In the genomic region with DNA sequence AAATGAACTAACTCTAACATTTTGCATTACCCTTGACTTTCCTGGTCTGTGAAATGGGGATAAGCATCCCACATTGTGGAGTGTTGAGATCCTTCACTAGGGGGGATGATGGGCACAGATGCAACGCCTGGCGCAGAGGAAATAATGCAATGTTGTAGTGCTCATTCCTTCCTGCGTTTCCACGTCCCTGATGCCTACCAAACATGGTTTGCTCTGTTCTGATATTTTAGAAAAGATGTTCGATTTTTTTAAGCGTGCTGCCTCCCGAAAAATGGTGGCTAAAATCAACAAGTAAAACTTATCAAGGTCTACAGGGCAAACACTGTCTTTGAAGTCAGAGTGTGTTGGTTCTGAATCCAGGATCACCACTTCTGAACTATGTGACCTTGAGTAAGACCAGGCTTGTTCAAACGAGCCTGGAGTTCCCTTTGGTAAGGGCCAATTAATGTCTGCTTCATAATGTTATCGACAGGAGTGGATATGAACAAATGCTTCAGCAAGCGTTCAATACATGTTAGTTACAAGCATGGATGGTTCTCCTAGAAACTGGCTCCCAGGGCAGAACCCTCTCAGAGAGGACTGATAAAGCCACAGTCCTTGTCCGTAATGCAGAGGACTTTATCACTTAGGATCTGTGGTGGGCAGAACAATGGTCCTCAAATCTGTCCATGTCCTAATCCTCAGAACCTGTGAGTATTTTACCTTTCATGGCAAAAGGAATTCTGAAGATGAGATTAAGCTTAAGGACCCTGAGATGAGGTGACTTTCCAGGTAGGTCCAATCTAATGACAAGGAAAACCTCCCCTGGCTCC, we compare ENCODE assay signal across 24 cellular contexts.
"Had no signal": no experiment of that assay in that cellular context is flagged by ENCODE, and none has a peak within 500 bp of the region (broad histone marks: within the 10 kb centered on the region; RNA-seq: fewer than 3 reads in every experiment).

No MANE protein-coding gene starts in this region.

- H3K4me3 ChIP-seq: hepatocyte, left ventricle myocardium inferior, lung, ovary, prostate gland, smooth muscle cell, tibial nerve, upper lobe of right lung had no signal

- H3K4me2 ChIP-seq: smooth muscle cell had no signal

- H2AFZ ChIP-seq: hepatocyte had no signal

- H3K36me3 ChIP-seq: ovary, upper lobe of right lung had no signal

- H3K27ac ChIP-seq: left ventricle myocardium inferior, ovary, prostate gland, upper lobe of right lung had no signal

- H3K27me3 Mint-ChIP-seq: stimulated activated memory B cell treated with anti-CD40 and anti-IgM and Interleukin-4, amounts not matched to agents 10 μg/mL and 1 μg/mL and 100 μg/mL, for 72 hours; stimulated activated naive CD8-positive, alpha-beta T cell treated with anti-CD3 and anti-CD28 coated beads, Interleukin-15, amount 100 ng/mL, for 72 hours had no signal

- H3K9me3 Mint-ChIP-seq: natural killer cell treated with Interleukin-12 subunit alpha and Interleukin-12 subunit beta and Interleukin-15 and Interleukin-18, amount 100 ng/mL, for 72 hours; stimulated activated memory B cell treated with anti-CD40 and anti-IgM and Interleukin-4, amounts not matched to agents 10 μg/mL and 1 μg/mL and 100 μg/mL, for 72 hours; stimulated activated naive CD8-positive, alpha-beta T cell treated with anti-CD3 and anti-CD28 coated beads, Interleukin-15, amount 100 ng/mL, for 72 hours had no signal

- DNase-seq: islet precursor cell; left ventricle myocardium inferior; mesendoderm; naive thymus-derived CD4-positive, alpha-beta T cell; ovary; retina; right cardiac atrium; stimulated activated CD4-positive, alpha-beta T cell treated with anti-CD3 and anti-CD28 coated beads, Interleukin-1b, Interleukin-23, amount 100 ng/mL, for 48 hours; stimulated activated CD4-positive, alpha-beta T cell treated with anti-CD3 and anti-CD28 coated beads, Interleukin-2, amount 100 ng/mL, for 48 hours; stimulated activated CD4-positive, alpha-beta T cell treated with anti-CD3 and anti-CD28 coated beads, Interleukin-4, amount 100 ng/mL, for 4 hours; stimulated activated CD8-positive, alpha-beta memory T cell treated with anti-CD3 and anti-CD28 coated beads, Interleukin-4, amount 100 ng/mL, for 48 hours; stimulated activated naive CD4-positive, alpha-beta T cell treated with Interleukin-2 at 50 U/mL for 16 hours; stimulated activated naive CD8-positive, alpha-beta T cell treated with anti-CD3 and anti-CD28 coated beads, Interleukin-15, amount 100 ng/mL, for 72 hours; substantia nigra; upper lobe of right lung had no signal

- ATAC-seq: naive thymus-derived CD4-positive, alpha-beta T cell; right cardiac atrium; stimulated activated naive CD8-positive, alpha-beta T cell treated with anti-CD3 and anti-CD28 coated beads, Interleukin-15, amount 100 ng/mL, for 72 hours; upper lobe of right lung had no signal

- H3K36me3 Mint-ChIP-seq: natural killer cell treated with Interleukin-12 subunit alpha and Interleukin-12 subunit beta and Interleukin-15 and Interleukin-18, amount 100 ng/mL, for 72 hours; stimulated activated memory B cell treated with anti-CD40 and anti-IgM and Interleukin-4, amounts not matched to agents 10 μg/mL and 1 μg/mL and 100 μg/mL, for 72 hours had no signal

- H3K4me3 Mint-ChIP-seq: mesothelial cell of epicardium; naive thymus-derived CD4-positive, alpha-beta T cell; natural killer cell treated with Interleukin-12 subunit alpha and Interleukin-12 subunit beta and Interleukin-15 and Interleukin-18, amount 100 ng/mL, for 72 hours; stimulated activated memory B cell treated with anti-CD40 and anti-IgM and Interleukin-4, amounts not matched to agents 10 μg/mL and 1 μg/mL and 100 μg/mL, for 72 hours; stimulated activated naive CD8-positive, alpha-beta T cell treated with anti-CD3 and anti-CD28 coated beads, Interleukin-15, amount 100 ng/mL, for 72 hours had no signal

- H3K4me1 ChIP-seq: left ventricle myocardium inferior, prostate gland had no signal

- FAIRE-seq: urothelium cell line had no signal

- H3K27ac Mint-ChIP-seq: mesothelial cell of epicardium; natural killer cell treated with Interleukin-12 subunit alpha and Interleukin-12 subunit beta and Interleukin-15 and Interleukin-18, amount 100 ng/mL, for 72 hours; stimulated activated memory B cell treated with anti-CD40 and anti-IgM and Interleukin-4, amounts not matched to agents 10 μg/mL and 1 μg/mL and 100 μg/mL, for 72 hours had no signal

- H3K9me3 ChIP-seq: ovary, prostate gland, upper lobe of right lung had no signal

- H3K27me3 ChIP-seq: hepatocyte, ovary, tibial nerve, upper lobe of right lung had no signal
